25 cellular contexts compared by ENCODE assay signal in genomic region chr1:33577663-33578062, GRCh38.
DNase-seq lines count a peak whose midpoint lies in the region; ATAC-seq, FAIRE-seq and TF ChIP-seq lines count a peak whose summit lies in the region.
"Had no signal": no experiment of that assay in that cellular context is flagged by ENCODE, and none has a peak within 500 bp of the region (broad histone marks: within the 10 kb centered on the region; RNA-seq: fewer than 3 reads in every experiment).

No MANE protein-coding gene starts in this region.

- no peak for TF ChIP-seq CTCF in WTC11 (IDR thresholded peaks at IDR 0.05)
- no peak for TF ChIP-seq CTCF in pancreas (IDR thresholded peaks at IDR 0.05)

- H3K4me1 Mint-ChIP-seq in WTC11, result peaks cover 14% of the 10 kb centered on the region
- H3K4me1 Mint-ChIP-seq: CD4-positive, alpha-beta memory T cell had no signal

- intact Hi-C loops in pancreas (cut with DNase I), result no loop called here

- H4K20me1 ChIP-seq in BLaER1 treated with 17β-estradiol and CSF1 and Interleukin-3, amounts not matched to agents 10 nM and 100 nM, result no peaks in the 10 kb centered on the region

- H3K4me2 ChIP-seq in BLaER1 treated with 17β-estradiol and CSF1 and Interleukin-3, amounts not matched to agents 10 nM and 100 nM, result peak overlapping the region in 9 of 11 experiments; percentile 71 to 90 (median 81); a peak in 18 of 22 replicates
- H3K4me2 ChIP-seq: GM23338 had no signal

- DNase-seq in WTC11 (ENCODE audit: low spot score) (no peak), islet precursor cell (peak; percentile 12), pancreas (peak in 3 of 6 donors; percentile 30 to 47 (median 33)), T-helper 2 cell (no peak)
- DNase-seq in activated CD8-positive, alpha-beta memory T cell treated with anti-CD3 and anti-CD28 coated beads for 24 hours, result no peak
- DNase-seq: C1 segment of cervical spinal cord; Caco-2; CD4-positive, alpha-beta memory T cell; HFFc6; KG1; MG63; NCI-H1105 treated with DMSO at 0.1 percent for 48 hours; NCI-H2029; NCI-H446 treated with DMSO at 0.1 percent for 48 hours; NCI-H526 treated with DMSO at 0.1 percent for 48 hours; OCI-M1; SJCRH30 had no signal

- H3K9me3 Mint-ChIP-seq in WTC11, result no peaks in the 10 kb centered on the region
- H3K9me3 Mint-ChIP-seq: GM23338, HFFc6 had no signal

- H3K4me1 ChIP-seq in BLaER1 treated with 17β-estradiol and CSF1 and Interleukin-3, amounts not matched to agents 10 nM and 100 nM, result peaks cover 29 to 62% (median 53%) of the 10 kb centered on the region in 10 experiments
- H3K4me1 ChIP-seq in pancreas, result peaks cover 0 to 11% (median 4%) of the 10 kb centered on the region in 3 donors
- H3K4me1 ChIP-seq: Caco-2, HAP-1, SJCRH30 had no signal

- POLR2A ChIA-PET in WTC11 (lab: Charles Lee), result no interaction called here

- H3K27ac ChIP-seq in BLaER1 treated with 17β-estradiol and CSF1 and Interleukin-3, amounts not matched to agents 10 nM and 100 nM, result peak overlapping the region in 5 of 11 experiments; percentile 55 to 77 (median 75); a peak in 9 of 22 replicates
- no peak overlapping the region for H3K27ac ChIP-seq in pancreas
- H3K27ac ChIP-seq: SJCRH30 had no signal

- no peak overlapping the region for H3K4me3 ChIP-seq in BLaER1 treated with 17β-estradiol and CSF1 and Interleukin-3, amounts not matched to agents 10 nM and 100 nM
- no peak overlapping the region for H3K4me3 ChIP-seq in pancreas
- H3K4me3 ChIP-seq: GM23338, HAP-1, MG63, SJCRH30 had no signal

- no peaks in the 10 kb centered on the region for H3K27me3 ChIP-seq in BLaER1 treated with 17β-estradiol and CSF1 and Interleukin-3, amounts not matched to agents 10 nM and 100 nM
- no peaks in the 10 kb centered on the region for H3K27me3 ChIP-seq in pancreas

- H3K36me3 ChIP-seq in BLaER1 treated with 17β-estradiol and CSF1 and Interleukin-3, amounts not matched to agents 10 nM and 100 nM, result no peaks in the 10 kb centered on the region
- no peaks in the 10 kb centered on the region for H3K36me3 ChIP-seq in pancreas
- H3K36me3 ChIP-seq: HAP-1, MG63, SJCRH30 had no signal

- H3K27ac Mint-ChIP-seq in WTC11, result 0 out of 2 replicates have a peak overlapping the region, but pooled peaks have one; percentile 36
- H3K27ac Mint-ChIP-seq: CD4-positive, alpha-beta memory T cell; GM23338; HFFc6 had no signal

- FAIRE-seq in pancreas (lab: Jason Lieb, UNC), result no peak
- FAIRE-seq: A204.1, G401.6, HTR-8/SVneo had no signal

- H3K36me3 Mint-ChIP-seq in WTC11, result no peaks in the 10 kb centered on the region; the same call in 1 of the 2 replicates
- H3K36me3 Mint-ChIP-seq: CD4-positive, alpha-beta memory T cell had no signal

- CTCF ChIA-PET in WTC11 (lab: Charles Lee), result no interaction called here

- ATAC-seq in WTC11 (no peak), pancreas (peak in 3 of 4 donors; percentile 72 to 85 (median 76)), GM18873 (IDR thresholded peaks at IDR 0.05; ENCODE audit: low FRiP score, unreplicated experiment) (no peak)
- ATAC-seq: SK-N-SH treated with all-trans-retinoic acid at 6 μM for 48 hours had no signal

- no peaks in the 10 kb centered on the region for H3K9me3 ChIP-seq in BLaER1 treated with 17β-estradiol and CSF1 and Interleukin-3, amounts not matched to agents 10 nM and 100 nM (replicated peaks in 1 of 11)
- H3K9me3 ChIP-seq in pancreas, result no peaks in the 10 kb centered on the region
- H3K9me3 ChIP-seq: Caco-2, HAP-1, MG63 had no signal

- 37 to 44% methylated on average over 9 of the region's 9 CpGs for WGBS in pancreas, 2 donors

- H3K27me3 Mint-ChIP-seq in WTC11 (ENCODE audit: low read depth), result no peaks in the 10 kb centered on the region

- H3K4me3 Mint-ChIP-seq in WTC11, result no peak overlapping the region
- H3K4me3 Mint-ChIP-seq: CD4-positive, alpha-beta memory T cell; GM23338; HFFc6 had no signal

- H3K9ac ChIP-seq in BLaER1 treated with 17β-estradiol and CSF1 and Interleukin-3, amounts not matched to agents 10 nM and 100 nM, result peak overlapping the region in 1 of 11 experiments; percentile 28; a peak in 2 of 22 replicates

TF ChIP-seq in WTC11, 78 proteins besides CTCF, POLR2A, EP300 and RAD21 (continues in another document):
- TF ChIP-seq FOXK1 (CRISPR knock-in tag; IDR thresholded peaks at IDR 0.05), result no peak
- no peak for TF ChIP-seq ETV6 (CRISPR knock-in tag; IDR thresholded peaks at IDR 0.05)
- no peak for TF ChIP-seq IRF2 (CRISPR knock-in tag; IDR thresholded peaks at IDR 0.05; ENCODE audit: borderline replicate concordance, low read depth)
- no peak for TF ChIP-seq EMX1 (CRISPR knock-in tag; IDR thresholded peaks at IDR 0.05)
- TF ChIP-seq ZNF317 (CRISPR knock-in tag; IDR thresholded peaks at IDR 0.05; ENCODE audit: borderline replicate concordance, low read depth), result no peak
- TF ChIP-seq ZNF138 (CRISPR knock-in tag; conservative IDR thresholded peaks at IDR 0.05), result no peak
- TF ChIP-seq GTF2I (CRISPR knock-in tag; conservative IDR thresholded peaks at IDR 0.05), result no peak
- no peak for TF ChIP-seq E2F5 (CRISPR knock-in tag; IDR thresholded peaks at IDR 0.05)
- no peak for TF ChIP-seq MXD4 (CRISPR knock-in tag; IDR thresholded peaks at IDR 0.05; ENCODE audit: borderline replicate concordance)
- no peak for TF ChIP-seq ESRRA (CRISPR knock-in tag; IDR thresholded peaks at IDR 0.05; ENCODE audit: borderline replicate concordance)
- TF ChIP-seq CBFB (CRISPR knock-in tag; IDR thresholded peaks at IDR 0.05; ENCODE audit: low read depth), result no peak
- no peak for TF ChIP-seq ZSCAN18 (CRISPR knock-in tag; IDR thresholded peaks at IDR 0.05)
- TF ChIP-seq ATF3 (CRISPR knock-in tag; conservative IDR thresholded peaks at IDR 0.05), result no peak
- no peak for TF ChIP-seq JUN (CRISPR knock-in tag; IDR thresholded peaks at IDR 0.05)
- no peak for TF ChIP-seq CREM (CRISPR knock-in tag; IDR thresholded peaks at IDR 0.05)
- TF ChIP-seq ZNF423 (CRISPR knock-in tag; IDR thresholded peaks at IDR 0.05), result no peak
- TF ChIP-seq TEAD1 (CRISPR knock-in tag; IDR thresholded peaks at IDR 0.05), result no peak
- TF ChIP-seq FOXP4 (CRISPR knock-in tag; IDR thresholded peaks at IDR 0.05), result no peak
- TF ChIP-seq HMGXB4 (CRISPR knock-in tag; IDR thresholded peaks at IDR 0.05), result no peak

Comparison
In these comparisons a context has a peak if more than half of its experiments do, and no peak if none do; other contexts are left out.
1. ATAC-seq: peak in pancreas (3 of 4); none in WTC11 (single experiment) and GM18873 (single experiment).